10 cellular contexts compared by ENCODE assay signal in genomic region chr6:46704562-46704961, GRCh38. TPM values are rescaled to one million over a fixed set of nuclear protein-coding genes. Genes with fewer than 3 reads are reported as not detected.
DNase-seq lines count a peak whose midpoint lies in the region; ATAC-seq and TF ChIP-seq lines count a peak whose summit lies in the region.
"Had no signal": no experiment of that assay in that cellular context is flagged by ENCODE, and none has a peak within 500 bp of the region (broad histone marks: within the 10 kb centered on the region; RNA-seq: fewer than 3 reads in every experiment).

No MANE protein-coding gene starts in this region.

- H3K27me3 ChIP-seq in ascending aorta = no peaks in the 10 kb centered on the region
- no peaks in the 10 kb centered on the region for H3K27me3 ChIP-seq in transverse colon

- no peaks in the 10 kb centered on the region for H3K4me1 ChIP-seq in ascending aorta
- no peaks in the 10 kb centered on the region for H3K4me1 ChIP-seq in transverse colon

- no peak overlapping the region for H3K4me3 ChIP-seq in ascending aorta
- H3K4me3 ChIP-seq in transverse colon = no peak overlapping the region
- H3K4me3 ChIP-seq: coronary artery had no signal

- TF ChIP-seq RAD21 in Ishikawa (IDR thresholded peaks at IDR 0.05; ENCODE audit: low read depth) = peak; percentile 23; the same call in 1 of the 2 replicates

- 4 to 7% methylated on average over 3 of the region's 3 CpGs for WGBS in transverse colon (ENCODE audit: low coverage in 1 of 2), 2 donors

- no peaks in the 10 kb centered on the region for H3K9me3 ChIP-seq in ascending aorta
- no peaks in the 10 kb centered on the region for H3K9me3 ChIP-seq in transverse colon

- peak; percentile 41 for DNase-seq in COLO829 (ENCODE audit: low spot score)
- DNase-seq in left colon = no peak
- no peak for DNase-seq in ascending aorta (ENCODE audit: low spot score in 2 of 2)
- DNase-seq in transverse colon = no peak
- DNase-seq in HK-2 (ENCODE audit: unreplicated experiment) = no peak
- DNase-seq: stimulated activated naive B cell treated with anti-CD40 and anti-IgM and Interleukin-4, amounts not matched to agents 10 μg/mL and 1 μg/mL and 100 μg/mL, for 72 hours had no signal

- ATAC-seq in left colon (peak; percentile 34), HG03196 (IDR thresholded peaks at IDR 0.05; ENCODE audit: unreplicated experiment) (no peak)

- peak; percentile 51 for TF ChIP-seq CTCF in VCaP (conservative IDR thresholded peaks at IDR 0.05)
- TF ChIP-seq CTCF in ascending aorta (IDR thresholded peaks at IDR 0.05) = peak in 1 of 3 experiments; percentile 8
- no peak for TF ChIP-seq CTCF in transverse colon (IDR thresholded peaks at IDR 0.05)

- H3K36me3 ChIP-seq in ascending aorta = no peaks in the 10 kb centered on the region
- H3K36me3 ChIP-seq in transverse colon = no peaks in the 10 kb centered on the region

- no peak for TF ChIP-seq POLR2A in transverse colon (IDR thresholded peaks at IDR 0.05)

- no peak for TF ChIP-seq EP300 in Ishikawa (IDR thresholded peaks at IDR 0.05; ENCODE audit: borderline replicate concordance)
- TF ChIP-seq EP300 in transverse colon (IDR thresholded peaks at IDR 0.05; ENCODE audit: low read depth) = no peak

- in situ Hi-C loops in transverse colon (cut with MboI; ENCODE audit: low pct_ligation_motif_present in 1 of 4, low pct_unique_long_range_greater_than_20kb in 1 of 4, low sequenced_read_pairs in 3 of 4) = no loop called here

- intact Hi-C loops in left colon (cut with DNase I, micrococcal nuclease) (no loop called here), ascending aorta (cut with DNase I) (no loop called here), transverse colon (cut with DNase I; ENCODE audit: low total_unique reads) (no loop called here)

- H3K27ac ChIP-seq in VCaP (no peak overlapping the region), ascending aorta (no peak overlapping the region), transverse colon (no peak overlapping the region)
- H3K27ac ChIP-seq: coronary artery had no signal

TF ChIP-seq in Ishikawa, 13 proteins besides CTCF, POLR2A, EP300 and RAD21:
- no peak for TF ChIP-seq TAF1 (IDR thresholded peaks at IDR 0.05; ENCODE audit: low read depth)
- no peak for TF ChIP-seq NFIC (IDR thresholded peaks at IDR 0.05)
- TF ChIP-seq TCF12 (IDR thresholded peaks at IDR 0.05; ENCODE audit: low read depth) = no peak
- no peak for TF ChIP-seq YY1 (IDR thresholded peaks at IDR 0.05; ENCODE audit: low read depth)
- no peak for TF ChIP-seq REST (IDR thresholded peaks at IDR 0.05; ENCODE audit: low read depth)
- no peak for TF ChIP-seq CREB1 (IDR thresholded peaks at IDR 0.05; ENCODE audit: low read depth)
- no peak for TF ChIP-seq TEAD4 (IDR thresholded peaks at IDR 0.05)
- TF ChIP-seq CEBPB (IDR thresholded peaks at IDR 0.05) = no peak
- TF ChIP-seq, protein P1, sequence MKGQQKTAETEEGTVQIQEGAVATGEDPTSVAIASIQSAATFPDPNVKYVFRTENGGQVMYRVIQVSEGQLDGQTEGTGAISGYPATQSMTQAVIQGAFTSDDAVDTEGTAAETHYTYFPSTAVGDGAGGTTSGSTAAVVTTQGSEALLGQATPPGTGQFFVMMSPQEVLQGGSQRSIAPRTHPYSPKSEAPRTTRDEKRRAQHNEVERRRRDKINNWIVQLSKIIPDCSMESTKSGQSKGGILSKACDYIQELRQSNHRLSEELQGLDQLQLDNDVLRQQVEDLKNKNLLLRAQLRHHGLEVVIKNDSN (IDR thresholded peaks at IDR 0.05) = no peak
- no peak for TF ChIP-seq ZBTB7A (IDR thresholded peaks at IDR 0.05; ENCODE audit: low read depth)
- TF ChIP-seq EGR1 (IDR thresholded peaks at IDR 0.05) = no peak
- TF ChIP-seq MAX (IDR thresholded peaks at IDR 0.05) = no peak
TF ChIP-seq in Ishikawa: peak in this region for 0.

RNA-seq across cellular contexts. Expression of gene TDRD6, which starts 16.9 kb away (rescaled TPM):
- total RNA-seq in left colon (under 1 TPM; 0.09 to 0.20 TPM), ascending aorta (0.53 TPM), transverse colon (under 1 TPM in 3 of 4 donors, not detected in 1; 0.20 to 0.48 (median 0.41) TPM)

RNA-seq across cellular contexts. Expression of gene PLA2G7, which starts 30.6 kb away (rescaled TPM):
- total RNA-seq in left colon (1 to 10 TPM in 1 of 2 donors, under 1 TPM in 1; 0.70 to 4.5 TPM), ascending aorta (2.1 TPM), transverse colon (1 to 10 TPM in 2 of 4 donors, under 1 TPM in 1, not detected in 1; 0.14 to 3.0 (median 1.4) TPM)

RNA-seq across cellular contexts. Expression of gene ANKRD66, which starts 42.2 kb away (rescaled TPM):
- total RNA-seq in left colon (not detected), ascending aorta (not detected), transverse colon (not detected)

RNA-seq across cellular contexts. Expression of gene SLC25A27, which starts 51.8 kb away (rescaled TPM):
- total RNA-seq in left colon (1 to 10 TPM; 7.4 to 7.6 TPM), ascending aorta (11.7 TPM), transverse colon (10 to 100 TPM in 3 of 4 donors, 1 to 10 TPM in 1; 8.7 to 27.5 (median 19.0) TPM)

RNA-seq across cellular contexts. Expression of gene CYP39A1, which starts 51.9 kb away (rescaled TPM):
- total RNA-seq in left colon = 1 to 10 TPM; 2.9 to 3.0 TPM
- 1.4 TPM for total RNA-seq in ascending aorta
- 10 to 100 TPM in 1 of 4 donors, 1 to 10 TPM in 2, not detected in 1; 1.6 to 10.2 (median 2.3) TPM for total RNA-seq in transverse colon
